20 cellular contexts compared by ENCODE assay signal in the genomic region with DNA sequence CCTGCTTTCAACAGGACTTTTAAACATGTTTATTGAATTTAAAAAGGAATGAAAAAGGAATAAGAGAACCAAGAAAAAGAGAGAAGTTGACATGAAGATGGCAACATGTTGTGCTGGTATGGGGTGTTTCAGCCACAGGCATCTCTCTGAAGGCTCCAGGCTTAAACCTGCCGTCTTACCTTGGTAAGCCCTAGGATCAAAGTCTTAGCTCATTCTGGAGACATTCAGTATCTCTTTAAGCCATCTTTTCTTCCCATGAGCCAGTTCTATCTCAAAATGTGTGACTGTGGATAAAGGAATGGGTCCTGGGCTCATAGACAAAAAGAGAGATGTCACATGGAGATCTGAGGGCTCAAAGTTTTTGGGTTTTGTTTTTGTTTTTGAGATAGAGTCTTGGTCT. TPM values are rescaled to one million over a fixed set of nuclear protein-coding genes. Genes with fewer than 3 reads are reported as not detected.
DNase-seq lines count a peak whose midpoint lies in the region; ATAC-seq and TF ChIP-seq lines count a peak whose summit lies in the region.
"Had no signal": no experiment of that assay in that cellular context is flagged by ENCODE, and none has a peak within 500 bp of the region (broad histone marks: within the 10 kb centered on the region; RNA-seq: fewer than 3 reads in every experiment).

No MANE protein-coding gene starts in this region.

- H3K27me3 Mint-ChIP-seq in T-helper 2 cell treated with Interferon-gamma antibody and Interleukin-4, amounts not matched to agents 5 μg/mL and 100 μg/mL, for 36 hours (ENCODE audit: low read depth): no peaks in the 10 kb centered on the region
- no peaks in the 10 kb centered on the region for H3K27me3 Mint-ChIP-seq in CD4-positive, alpha-beta T cell
- H3K27me3 Mint-ChIP-seq in nephron progenitor cell (ENCODE audit: low read depth, poor library complexity): peaks cover 26% of the 10 kb centered on the region
- H3K27me3 Mint-ChIP-seq in activated T-helper 2 cell treated with anti-CD3 and anti-CD28 coated beads, Interferon-gamma antibody, Interleukin-2, Interleukin-4, amounts not matched to agents 10 μg/mL and 5 μg/mL and 100 μg/mL, durations not matched to agents 14 hours and 24 hours and 36 hours (ENCODE audit: low read depth): no peaks in the 10 kb centered on the region
- H3K27me3 Mint-ChIP-seq: activated B cell treated with CpG ODN at 0.5 μM for 24 hours; activated CD4-positive, alpha-beta memory T cell treated with anti-CD3 and anti-CD28 coated beads, Interleukin-2, amount 10 ng/mL, durations not matched to agents 7 days and 5 days had no signal

- CTCF ChIA-PET in CD4-positive, alpha-beta T cell (lab: Charles Lee): interaction anchor here (1.3 kb wide), 1 partner anchor 44 kb away, joined by 7 read pairs; the partner anchor contains the start of gene POU6F1

- peak overlapping the region; percentile 38 for H3K4me3 Mint-ChIP-seq in T-helper 2 cell treated with Interferon-gamma antibody and Interleukin-4, amounts not matched to agents 5 μg/mL and 100 μg/mL, for 36 hours
- H3K4me3 Mint-ChIP-seq in CD4-positive, alpha-beta T cell: peak overlapping the region; percentile 87
- peak overlapping the region; percentile 29 for H3K4me3 Mint-ChIP-seq in nephron progenitor cell
- H3K4me3 Mint-ChIP-seq in activated T-helper 2 cell treated with anti-CD3 and anti-CD28 coated beads, Interferon-gamma antibody, Interleukin-2, Interleukin-4, amounts not matched to agents 10 μg/mL and 5 μg/mL and 100 μg/mL, durations not matched to agents 14 hours and 24 hours and 36 hours (ENCODE audit: low read depth): no peak overlapping the region

- H3K9me3 Mint-ChIP-seq in T-helper 2 cell treated with Interferon-gamma antibody and Interleukin-4, amounts not matched to agents 5 μg/mL and 100 μg/mL, for 36 hours: no peaks in the 10 kb centered on the region
- H3K9me3 Mint-ChIP-seq in CD4-positive, alpha-beta T cell: no peaks in the 10 kb centered on the region
- no peaks in the 10 kb centered on the region for H3K9me3 Mint-ChIP-seq in nephron progenitor cell
- no peaks in the 10 kb centered on the region for H3K9me3 Mint-ChIP-seq in activated T-helper 2 cell treated with anti-CD3 and anti-CD28 coated beads, Interferon-gamma antibody, Interleukin-2, Interleukin-4, amounts not matched to agents 10 μg/mL and 5 μg/mL and 100 μg/mL, durations not matched to agents 14 hours and 24 hours and 36 hours
- H3K9me3 Mint-ChIP-seq: activated B cell treated with CpG ODN at 0.5 μM for 24 hours; activated CD4-positive, alpha-beta memory T cell treated with anti-CD3 and anti-CD28 coated beads, Interleukin-2, amount 10 ng/mL, durations not matched to agents 7 days and 5 days; IgD-negative memory B cell had no signal

- H3K9me3 ChIP-seq in CD4-positive, alpha-beta T cell (ENCODE audit: control insufficient read depth, low read length): no peaks in the 10 kb centered on the region
- H3K9me3 ChIP-seq in WERI-Rb-1 (ENCODE audit: severe bottlenecking) (no peaks in the 10 kb centered on the region), right atrium auricular region (no peaks in the 10 kb centered on the region)
- H3K9me3 ChIP-seq: breast epithelium, uterus had no signal

- H3K4me3 ChIP-seq in WERI-Rb-1 (ENCODE audit: low read depth, low read length) (no peak overlapping the region), right atrium auricular region (no peak overlapping the region)
- H3K4me3 ChIP-seq: uterus had no signal

- POLR2A ChIA-PET in CD4-positive, alpha-beta T cell (lab: Charles Lee): no interaction called here

- peak overlapping the region; percentile 42 for H3K27ac Mint-ChIP-seq in T-helper 2 cell treated with Interferon-gamma antibody and Interleukin-4, amounts not matched to agents 5 μg/mL and 100 μg/mL, for 36 hours
- no peak overlapping the region for H3K27ac Mint-ChIP-seq in CD4-positive, alpha-beta T cell
- no peak overlapping the region for H3K27ac Mint-ChIP-seq in nephron progenitor cell
- H3K27ac Mint-ChIP-seq in activated T-helper 2 cell treated with anti-CD3 and anti-CD28 coated beads, Interferon-gamma antibody, Interleukin-2, Interleukin-4, amounts not matched to agents 10 μg/mL and 5 μg/mL and 100 μg/mL, durations not matched to agents 14 hours and 24 hours and 36 hours: no peak overlapping the region

- DNase-seq in T-helper 2 cell treated with Interferon-gamma antibody and Interleukin-4, amounts not matched to agents 5 μg/mL and 100 μg/mL, for 36 hours (ENCODE audit: low spot score): no peak
- DNase-seq in T-helper 2 cell (no peak), WERI-Rb-1 (peak; percentile 26), nephron progenitor cell (no peak), right atrium auricular region (ENCODE audit: low spot score) (no peak), OCI-M1 (lab: John Stamatoyannopoulos, UW) (no peak)
- no peak for DNase-seq in CD4-positive, alpha-beta T cell
- DNase-seq in activated T-helper 2 cell treated with anti-CD3 and anti-CD28 coated beads, Interferon-gamma antibody, Interleukin-2, Interleukin-4, amounts not matched to agents 10 μg/mL and 5 μg/mL and 100 μg/mL, durations not matched to agents 14 hours and 24 hours and 36 hours (ENCODE audit: low spot score): no peak
- DNase-seq: activated B cell treated with CpG ODN at 0.5 μM for 24 hours; activated CD4-positive, alpha-beta memory T cell treated with anti-CD3 and anti-CD28 coated beads, Interleukin-2, amount 10 ng/mL, durations not matched to agents 7 days and 5 days; cortex of kidney; glutamatergic neuron; left colon; midbrain; NCI-H1694 treated with DMSO at 0.1 percent for 48 hours; PC-3; substantia nigra; uterus had no signal

- H3K27me3 ChIP-seq in CD4-positive, alpha-beta T cell (ENCODE audit: control insufficient read depth, insufficient read depth, low read length): no peaks in the 10 kb centered on the region
- H3K27me3 ChIP-seq in WERI-Rb-1 (ENCODE audit: insufficient read depth, low read depth, severe bottlenecking) (no peaks in the 10 kb centered on the region), right atrium auricular region (no peaks in the 10 kb centered on the region)
- H3K27me3 ChIP-seq: breast epithelium, uterus had no signal

- no peak for ATAC-seq in CD4-positive, alpha-beta T cell (ENCODE audit: poor library complexity)
- ATAC-seq: left colon, PC-3 had no signal

- peaks cover 6% of the 10 kb centered on the region for H3K36me3 Mint-ChIP-seq in T-helper 2 cell treated with Interferon-gamma antibody and Interleukin-4, amounts not matched to agents 5 μg/mL and 100 μg/mL, for 36 hours (ENCODE audit: low read depth)
- no peaks in the 10 kb centered on the region for H3K36me3 Mint-ChIP-seq in CD4-positive, alpha-beta T cell (ENCODE audit: low read depth)
- peaks cover 7% of the 10 kb centered on the region for H3K36me3 Mint-ChIP-seq in nephron progenitor cell (ENCODE audit: low read depth)
- H3K36me3 Mint-ChIP-seq in activated T-helper 2 cell treated with anti-CD3 and anti-CD28 coated beads, Interferon-gamma antibody, Interleukin-2, Interleukin-4, amounts not matched to agents 10 μg/mL and 5 μg/mL and 100 μg/mL, durations not matched to agents 14 hours and 24 hours and 36 hours (ENCODE audit: low read depth): peaks cover 9% of the 10 kb centered on the region

- H3K4me1 Mint-ChIP-seq in T-helper 2 cell treated with Interferon-gamma antibody and Interleukin-4, amounts not matched to agents 5 μg/mL and 100 μg/mL, for 36 hours (ENCODE audit: low read depth): peaks cover 11% of the 10 kb centered on the region
- peaks cover 15% of the 10 kb centered on the region for H3K4me1 Mint-ChIP-seq in CD4-positive, alpha-beta T cell (ENCODE audit: low read depth)
- peaks cover 15% of the 10 kb centered on the region for H3K4me1 Mint-ChIP-seq in nephron progenitor cell
- peaks cover 8% of the 10 kb centered on the region for H3K4me1 Mint-ChIP-seq in activated T-helper 2 cell treated with anti-CD3 and anti-CD28 coated beads, Interferon-gamma antibody, Interleukin-2, Interleukin-4, amounts not matched to agents 10 μg/mL and 5 μg/mL and 100 μg/mL, durations not matched to agents 14 hours and 24 hours and 36 hours (ENCODE audit: low read depth)

- H3K36me3 ChIP-seq in WERI-Rb-1: no peaks in the 10 kb centered on the region; the same call in 1 of the 2 replicates
- H3K36me3 ChIP-seq in right atrium auricular region: no peaks in the 10 kb centered on the region
- H3K36me3 ChIP-seq: breast epithelium, uterus had no signal

- intact Hi-C loops in CD4-positive, alpha-beta T cell (cut with DNase I, micrococcal nuclease): loop anchor here in 1 of 2 experiments (5.0 kb wide), 1 partner anchor 43 kb away; the partner anchor contains the start of gene POU6F1
- intact Hi-C loops in activated T-helper 2 cell treated with anti-CD3 and anti-CD28 coated beads, Interferon-gamma antibody, Interleukin-2, Interleukin-4, amounts not matched to agents 10 μg/mL and 5 μg/mL and 100 μg/mL, durations not matched to agents 14 hours and 24 hours and 36 hours (cut with micrococcal nuclease): loop anchor here (5.0 kb wide), 1 partner anchor 63 kb away; the partner anchor contains the start of gene DAZAP2

- TF ChIP-seq CTCF in CD4-positive, alpha-beta T cell (IDR thresholded peaks at IDR 0.05): no peak
- no peak for TF ChIP-seq CTCF in WERI-Rb-1 (IDR thresholded peaks at IDR 0.05; ENCODE audit: low read depth, low read length)
- no peak for TF ChIP-seq CTCF in nephron progenitor cell (IDR thresholded peaks at IDR 0.05)
- no peak for TF ChIP-seq CTCF in right atrium auricular region (IDR thresholded peaks at IDR 0.05)

- H3K27ac ChIP-seq in CD4-positive, alpha-beta T cell (ENCODE audit: low read depth, low read length): no peak overlapping the region
- H3K27ac ChIP-seq in WERI-Rb-1: no peak overlapping the region
- no peak overlapping the region for H3K27ac ChIP-seq in right atrium auricular region

- peaks cover 0 to 20% of the 10 kb centered on the region in 2 donors for H3K4me1 ChIP-seq in right atrium auricular region

RNA-seq across cellular contexts. Expression of gene TFCP2, which starts 1.6 kb away (rescaled TPM):
- total RNA-seq in CD4-positive, alpha-beta T cell: 10 to 100 TPM in 1 of 2 experiments, 1 to 10 TPM in 1; 9.4 to 11.7 TPM
- 42.2 and 44.2 TPM in 2 replicates for total RNA-seq in activated T-helper 2 cell treated with anti-CD3 and anti-CD28 coated beads, Interferon-gamma antibody, Interleukin-2, Interleukin-4, amounts not matched to agents 10 μg/mL and 5 μg/mL and 100 μg/mL, durations not matched to agents 14 hours and 24 hours and 36 hours
- 1 to 10 TPM; 8.6 to 9.6 TPM for total RNA-seq in right atrium auricular region

RNA-seq across cellular contexts. Expression of gene POU6F1, which starts 43.4 kb away (rescaled TPM):
- 10 to 100 TPM; 31.7 to 36.8 TPM for total RNA-seq in CD4-positive, alpha-beta T cell
- 4.9 and 5.5 TPM in 2 replicates for total RNA-seq in activated T-helper 2 cell treated with anti-CD3 and anti-CD28 coated beads, Interferon-gamma antibody, Interleukin-2, Interleukin-4, amounts not matched to agents 10 μg/mL and 5 μg/mL and 100 μg/mL, durations not matched to agents 14 hours and 24 hours and 36 hours
- total RNA-seq in right atrium auricular region: 1 to 10 TPM; 3.0 to 6.0 TPM
